In the genomic region with DNA sequence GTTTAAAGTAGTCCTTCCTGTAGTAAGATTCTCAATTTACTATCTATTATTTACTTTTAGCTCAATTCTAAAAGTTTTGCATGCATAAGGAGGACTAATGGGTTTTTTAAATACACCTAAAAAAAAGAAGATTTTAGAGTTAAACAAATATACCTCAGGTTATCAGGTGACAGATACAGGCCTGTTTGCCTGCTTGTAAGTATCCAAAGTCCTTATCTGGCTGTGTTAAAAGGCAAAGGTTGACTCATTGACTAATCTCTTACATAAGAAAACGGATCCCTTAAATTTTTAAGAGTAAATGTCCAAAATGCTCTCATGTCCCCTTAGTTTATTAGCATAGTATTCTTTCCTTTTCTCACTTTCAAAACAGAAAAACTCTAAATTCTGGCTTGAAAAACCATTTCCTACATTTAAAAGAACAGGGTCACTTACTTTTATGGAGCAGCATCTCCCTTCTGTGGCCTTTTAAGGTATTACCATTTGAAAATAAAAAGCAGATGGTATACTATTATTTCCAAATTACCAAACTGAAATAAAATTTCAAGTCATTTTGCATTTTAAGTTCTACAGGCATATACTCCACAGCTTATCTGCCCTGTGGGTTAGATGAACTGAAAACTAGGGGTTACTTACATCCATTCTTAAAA, we compare ENCODE assay signal across 11 cellular contexts. TPM values are rescaled to one million over a fixed set of nuclear protein-coding genes. Genes with fewer than 3 reads are reported as not detected.
DNase-seq lines count a peak whose midpoint lies in the region; ATAC-seq, FAIRE-seq and TF ChIP-seq lines count a peak whose summit lies in the region.
"Had no signal": no experiment of that assay in that cellular context is flagged by ENCODE, and none has a peak within 500 bp of the region (broad histone marks: within the 10 kb centered on the region; RNA-seq: fewer than 3 reads in every experiment).

No MANE protein-coding gene starts in this region.

- POLR2A ChIA-PET in HEK293 (lab: Yijun Ruan, JAX): no interaction called here
- POLR2A ChIA-PET in GM12878 (lab: Charles Lee): interaction anchor here (0.8 kb wide), 1 partner anchor 199 kb away, joined by 3 read pairs; no protein-coding TSS in a partner anchor

- TF ChIP-seq POLR2A in GM12878 (IDR thresholded peaks at IDR 0.05; ENCODE audit: low read depth, low read length): no peak

- H3K4me1 ChIP-seq in HEK293 (ENCODE audit: control insufficient read depth, insufficient read depth, low read length) (peaks cover 6% of the 10 kb centered on the region; the same call in 1 of the 2 replicates), GM12878 (ENCODE audit: control insufficient read depth, insufficient read depth, low read length) (no peaks in the 10 kb centered on the region), lower lobe of right lung (peaks cover 24% of the 10 kb centered on the region)
- H3K4me1 ChIP-seq: SJCRH30 had no signal

- DNase-seq in AML-193 (lab: John Stamatoyannopoulos, UW) (peak; percentile 14 to 47), GM12878 (ENCODE audit: low read depth, low spot score) (no peak), lower lobe of right lung (no peak), NCI-H526 treated with DMSO at 0.1 percent for 48 hours (lab: John Stamatoyannopoulos, UW) (no peak)
- DNase-seq: naive B cell had no signal

- H3K4me3 ChIP-seq in HEK293 (ENCODE audit: low read depth, low read length): no peak overlapping the region
- H3K4me3 ChIP-seq in GM12878: no peak overlapping the region
- no peak overlapping the region for H3K4me3 ChIP-seq in lower lobe of right lung
- H3K4me3 ChIP-seq: SJCRH30 had no signal

- H3K9me3 ChIP-seq in HEK293 (ENCODE audit: control insufficient read depth, insufficient read depth, low read depth, low read length) (no peaks in the 10 kb centered on the region), GM12878 (replicated peaks; ENCODE audit: control insufficient read depth, insufficient read depth, low read length) (no peaks in the 10 kb centered on the region; the same call in 2 of the 3 replicates), lower lobe of right lung (no peaks in the 10 kb centered on the region)
- H3K9me3 ChIP-seq: SJCRH30 had no signal

- no peak overlapping the region for H3K4me2 ChIP-seq in GM12878 (ENCODE audit: control insufficient read depth, insufficient read depth)

- peaks cover 33% of the 10 kb centered on the region for H3K79me2 ChIP-seq in GM12878 (ENCODE audit: control insufficient read depth, insufficient read depth, low read length)

- TF ChIP-seq RAD21 in GM12878 (IDR thresholded peaks at IDR 0.05; ENCODE audit: insufficient read depth, low read depth, low read length): peak; percentile 58

- TF ChIP-seq EP300 in GM12878 (IDR thresholded peaks at IDR 0.05; ENCODE audit: borderline replicate concordance in 1 of 2, control insufficient read depth in 1 of 2, low read depth in 2 of 2, low read length in 2 of 2): no peak

- H3K27ac ChIP-seq in HEK293 (ENCODE audit: extremely low read depth, low read depth, low read length) (no peak overlapping the region), GM12878 (ENCODE audit: control insufficient read depth, insufficient read depth) (no peak overlapping the region), lower lobe of right lung (no peak overlapping the region)
- H3K27ac ChIP-seq: SJCRH30 had no signal

- H3K27me3 ChIP-seq in GM12878 (replicated peaks in 1 of 2; ENCODE audit: control insufficient read depth in 2 of 2, insufficient read depth in 2 of 2, low read length in 1 of 2) (no peaks in the 10 kb centered on the region), lower lobe of right lung (ENCODE audit: low read depth) (no peaks in the 10 kb centered on the region)
- H3K27me3 ChIP-seq: SJCRH30 had no signal

- intact Hi-C loops in GM12878 (cut with micrococcal nuclease; ENCODE audit: unreplicated experiment) (loop anchor here (1.0 to 10.0 kb wide), 6 partner anchors 82 to 818 kb away; no protein-coding TSS in a partner anchor), lower lobe of right lung (cut with DNase I) (no loop called here)

- RAD21 ChIA-PET in GM12878 (lab: Charles Lee; ENCODE audit: unreplicated experiment): interaction anchor here (0.8 to 5.6 kb wide), 4 partner anchors 83 to 480 kb away, joined by 3 to 57 read pairs (median 13); no protein-coding TSS in a partner anchor

- H4K20me1 ChIP-seq in GM12878 (ENCODE audit: control insufficient read depth, insufficient read depth): no peaks in the 10 kb centered on the region

- CTCF ChIA-PET in HEK293 (lab: Yijun Ruan, JAX): interaction anchor here (1.0 to 1.3 kb wide), 3 partner anchors 81 to 85 kb away, joined by 3 to 4 read pairs (median 4); no protein-coding TSS in a partner anchor
- CTCF ChIA-PET in GM12878 (lab: Yijun Ruan, JAX): interaction anchor here (0.7 to 6.2 kb wide), 11 partner anchors 8 to 561 kb away, joined by 3 to 82 read pairs (median 4); no protein-coding TSS in a partner anchor

- in situ Hi-C loops in GM12878 (cut with MboI): loop anchor here (5.0 kb wide), 1 partner anchor 83 kb away; no protein-coding TSS in a partner anchor

- no peak overlapping the region for H2AFZ ChIP-seq in GM12878 (ENCODE audit: control insufficient read depth, low read depth, low read length)

- no peak for ATAC-seq in GM12878
- ATAC-seq in lower lobe of right lung: no peak
- no peak for ATAC-seq in HG02678 (IDR thresholded peaks at IDR 0.05; ENCODE audit: unreplicated experiment)
- ATAC-seq in GM18868 (IDR thresholded peaks at IDR 0.05; ENCODE audit: unreplicated experiment): no peak
- no peak for ATAC-seq in GM19324 (IDR thresholded peaks at IDR 0.05; ENCODE audit: low FRiP score, unreplicated experiment)
- ATAC-seq: esophagus mucosa had no signal

- no peak overlapping the region for H3K9ac ChIP-seq in GM12878 (ENCODE audit: control insufficient read depth, insufficient read depth, low read length)

- TF ChIP-seq CTCF in HEK293 (tag by site-specific recombination; IDR thresholded peaks at IDR 0.05) (no peak), GM12878 (IDR thresholded peaks at IDR 0.05 in 2 of 3, conservative IDR thresholded peaks at IDR 0.05 in 1 of 3; ENCODE audit: control insufficient read depth in 2 of 3, extremely low read depth in 1 of 3, insufficient read depth in 1 of 3, low read depth in 3 of 3, low read length in 3 of 3) (peak; percentile 22 to 51 (median 23); a peak in 3 of 6 replicates), lower lobe of right lung (IDR thresholded peaks at IDR 0.05) (peak; percentile 27)

- BruUV-seq in GM12878 (replicated peaks; lab: Mats Ljungman, UMichigan): no TSS peak

- SMC1A ChIA-PET in GM12878 (lab: Charles Lee; ENCODE audit: uncharacterized antibody, unreplicated experiment): interaction anchor here (1.0 to 7.7 kb wide), 4 partner anchors 24 to 420 kb away, joined by 3 to 81 read pairs (median 4); no protein-coding TSS in a partner anchor

- no peak for FAIRE-seq in GM12878 (lab: Jason Lieb, UNC)

- peaks cover 20 to 60% of the 10 kb centered on the region in 2 experiments for H3K36me3 ChIP-seq in HEK293 (ENCODE audit: control insufficient read depth in 2 of 2, insufficient read depth in 1 of 2, low read length in 2 of 2)
- H3K36me3 ChIP-seq in GM12878 (ENCODE audit: control insufficient read depth in 2 of 2, insufficient read depth in 2 of 2, low read length in 1 of 2): peaks cover 0 to 19% of the 10 kb centered on the region in 2 experiments; a peak in 2 of 4 replicates
- peaks cover 55% of the 10 kb centered on the region for H3K36me3 ChIP-seq in lower lobe of right lung

- 95% methylated on average over 1 of the region's 1 CpG for WGBS in GM12878 (ENCODE audit: insufficient coverage, insufficient replicate concordance, low lambda C conversion rate, missing lambda C conversion rate)

TF ChIP-seq in HEK293, 187 proteins besides CTCF, POLR2A, EP300 and RAD21 (continues in another document):
- TF ChIP-seq ZNF184 (tag by site-specific recombination; IDR thresholded peaks at IDR 0.05): no peak

TF ChIP-seq in GM12878, 131 proteins besides CTCF, POLR2A, EP300 and RAD21:
- no peak for TF ChIP-seq BACH1 (IDR thresholded peaks at IDR 0.05; ENCODE audit: borderline replicate concordance)
- TF ChIP-seq WRNIP1 (IDR thresholded peaks at IDR 0.05; ENCODE audit: borderline replicate concordance, low read depth, low read length): no peak
- peak; percentile 33; the same call in 1 of the 2 replicates for TF ChIP-seq SMC3 (IDR thresholded peaks at IDR 0.05; ENCODE audit: borderline replicate concordance, low read length)

RNA-seq across cellular contexts. Expression of gene CBR4, which starts 4.5 kb away (rescaled TPM):
- 98.9 and 104 TPM in 2 replicates for total RNA-seq in GM12878 (2013; cell fraction: nucleolus; rRNA removed)
- total RNA-seq in GM12878 (2014; rRNA removed): 22.2 and 27.7 TPM in 2 replicates
- total RNA-seq in GM12878 (2014; rRNA removed; fragmentation: Illumina TruSeq; extraction: Trizol): 26.5 and 28.3 TPM in 2 replicates
- total RNA-seq in GM12878 (2021): 32.2 and 32.9 TPM in 2 replicates
- polyA plus RNA-seq in GM12878 (2011; ENCODE audit: low read depth): 5.5 TPM
- polyA plus RNA-seq in GM12878 (2011; rRNA removed): 17.3 and 24.4 TPM in 2 replicates
- polyA plus RNA-seq in GM12878 (2011; cell fraction: cytosol; rRNA removed): 5.2 and 6.3 TPM in 2 replicates
- 20.6 and 24.4 TPM in 2 replicates for polyA plus RNA-seq in GM12878 (2011; cell fraction: nucleus; rRNA removed)
- polyA plus RNA-seq in GM12878 (2012): 10.9 and 13.0 TPM in 2 replicates
- polyA plus RNA-seq in GM12878 (2014; fragmentation: Illumina TruSeq; extraction: Trizol): 23.2 and 30.8 TPM in 2 replicates
- polyA plus RNA-seq in GM12878 (2014; fragmentation: Nextera tagmentation; extraction: Ambion mirVana): 10 to 100 TPM; 21.4 to 36.2 TPM
- polyA plus RNA-seq in GM12878 (2014; rRNA removed): 16.7 and 21.2 TPM in 2 replicates
- polyA plus RNA-seq in GM12878 (2016; fragmentation: Nextera tagmentation; extraction: Ambion mirVana): 10 to 100 TPM; 30.8 to 38.8 TPM
- polyA minus RNA-seq in GM12878 (2011; rRNA and poly(A)+ RNA removed): 15.9 and 16.0 TPM in 2 replicates
- polyA minus RNA-seq in GM12878 (2011; cell fraction: cytosol; rRNA and poly(A)+ RNA removed): 4.8 and 6.1 TPM in 2 replicates
- 20.4 and 31.1 TPM in 2 replicates for polyA minus RNA-seq in GM12878 (2011; cell fraction: nucleus; rRNA and poly(A)+ RNA removed)
- total RNA-seq in lower lobe of right lung: 17.3 TPM

Comparison
In these comparisons a context has a peak if more than half of its experiments do, and no peak if none do; other contexts are left out.
1. DNase-seq: peak in AML-193 (2 of 2); none in GM12878 (single experiment), lower lobe of right lung (single experiment) and NCI-H526 treated with DMSO at 0.1 percent for 48 hours (single experiment).